1 cellular context compared by ENCODE assay signal in genomic region chr17:44385287-44386181, GRCh38.
TF ChIP-seq lines count a peak whose summit lies in the region.

No MANE protein-coding gene starts in this region.

TF ChIP-seq in HepG2, 621 proteins besides CTCF, POLR2A, EP300 and RAD21 (continued from another document and continues in another):
- TF ChIP-seq ZNF547 (CRISPR knock-in tag; IDR thresholded peaks at IDR 0.05) (peak; percentile 52; the same call in 1 of the 2 replicates), ARID2 (CRISPR knock-in tag; IDR thresholded peaks at IDR 0.05; ENCODE audit: borderline replicate concordance) (0 out of 2 replicates have a peak, but pooled peaks have one; percentile 32), SP140L (CRISPR knock-in tag; IDR thresholded peaks at IDR 0.05; ENCODE audit: borderline replicate concordance) (no peak), MAX (IDR thresholded peaks at IDR 0.05) (peak; percentile 27; the same call in 1 of the 2 replicates), ATAD3A (CRISPR knock-in tag; IDR thresholded peaks at IDR 0.05) (no peak), ZNF337 (CRISPR knock-in tag; IDR thresholded peaks at IDR 0.05; ENCODE audit: borderline replicate concordance, low read depth) (no peak), RXRA (CRISPR knock-in tag; IDR thresholded peaks at IDR 0.05) (peak; percentile 24; the same call in 1 of the 2 replicates), TBX3 (IDR thresholded peaks at IDR 0.05; ENCODE audit: borderline replicate concordance) (no peak), ZFYVE20 (CRISPR knock-in tag; IDR thresholded peaks at IDR 0.05; ENCODE audit: borderline replicate concordance, low read depth) (0 out of 2 replicates have a peak, but pooled peaks have one; percentile 20), CREM (IDR thresholded peaks at IDR 0.05) (no peak), CREM (CRISPR knock-in tag; IDR thresholded peaks at IDR 0.05) (no peak), ZNF800 (CRISPR knock-in tag; IDR thresholded peaks at IDR 0.05) (0 out of 2 replicates have a peak, but pooled peaks have one; percentile 17), ZNF205 (CRISPR knock-in tag; IDR thresholded peaks at IDR 0.05) (0 out of 2 replicates have a peak, but pooled peaks have one; percentile 11), IRF9 (CRISPR knock-in tag; IDR thresholded peaks at IDR 0.05; ENCODE audit: borderline replicate concordance) (no peak), TEAD3 (CRISPR knock-in tag; optimal IDR thresholded peaks at IDR 0.05; ENCODE audit: borderline replicate concordance) (peak; percentile 19), MLXIP (CRISPR knock-in tag; IDR thresholded peaks at IDR 0.05; ENCODE audit: borderline replicate concordance) (no peak), ZNF670 (CRISPR knock-in tag; IDR thresholded peaks at IDR 0.05; ENCODE audit: borderline replicate concordance) (no peak), FOXO1 (CRISPR knock-in tag; IDR thresholded peaks at IDR 0.05) (no peak), HDAC1 (CRISPR knock-in tag; IDR thresholded peaks at IDR 0.05) (0 out of 2 replicates have a peak, but pooled peaks have one; percentile 33), ZNF101 (CRISPR knock-in tag; IDR thresholded peaks at IDR 0.05; ENCODE audit: borderline replicate concordance, low read depth) (no peak), REST (IDR thresholded peaks at IDR 0.05; ENCODE audit: borderline replicate concordance in 1 of 2, low read depth in 1 of 2, low read length in 2 of 2) (no peak), ZBTB43 (CRISPR knock-in tag; conservative IDR thresholded peaks at IDR 0.05) (no peak), ZSCAN30 (CRISPR knock-in tag; IDR thresholded peaks at IDR 0.05) (no peak), HOXD1 (CRISPR knock-in tag; IDR thresholded peaks at IDR 0.05) (0 out of 2 replicates have a peak, but pooled peaks have one; percentile 19), MYNN (CRISPR knock-in tag; IDR thresholded peaks at IDR 0.05; ENCODE audit: low read depth) (no peak), FOXM1 (CRISPR knock-in tag; IDR thresholded peaks at IDR 0.05) (no peak), CBX2 (IDR thresholded peaks at IDR 0.05; ENCODE audit: low read depth, low read length) (no peak), CBX2 (CRISPR knock-in tag; IDR thresholded peaks at IDR 0.05; ENCODE audit: low read depth) (no peak), CCAR2 (optimal IDR thresholded peaks at IDR 0.05; ENCODE audit: low read depth, low read length) (no peak), NFKB2 (CRISPR knock-in tag; IDR thresholded peaks at IDR 0.05; ENCODE audit: borderline replicate concordance) (peak; percentile 40; the same call in 1 of the 2 replicates), HIVEP1 (CRISPR knock-in tag; IDR thresholded peaks at IDR 0.05) (peak; percentile 48; the same call in 1 of the 2 replicates), HMG20A (CRISPR knock-in tag; IDR thresholded peaks at IDR 0.05; ENCODE audit: borderline replicate concordance) (no peak), SRY (CRISPR knock-in tag; IDR thresholded peaks at IDR 0.05) (no peak), ZNF318 (CRISPR knock-in tag; IDR thresholded peaks at IDR 0.05) (no peak), MAFK (conservative IDR thresholded peaks at IDR 0.05 in 1 of 2, IDR thresholded peaks at IDR 0.05 in 1 of 2; ENCODE audit: low read length in 2 of 2) (no peak), MATR3 (CRISPR knock-in tag; IDR thresholded peaks at IDR 0.05) (no peak), SNAPC5 (CRISPR knock-in tag; IDR thresholded peaks at IDR 0.05; ENCODE audit: borderline replicate concordance) (no peak), POLR2G (IDR thresholded peaks at IDR 0.05; ENCODE audit: low read depth, low read length) (no peak), KDM5B (CRISPR knock-in tag; IDR thresholded peaks at IDR 0.05; ENCODE audit: borderline replicate concordance) (peak; percentile 31; the same call in 1 of the 2 replicates), ZNF713 (CRISPR knock-in tag; IDR thresholded peaks at IDR 0.05) (no peak)
